In the genomic region with DNA sequence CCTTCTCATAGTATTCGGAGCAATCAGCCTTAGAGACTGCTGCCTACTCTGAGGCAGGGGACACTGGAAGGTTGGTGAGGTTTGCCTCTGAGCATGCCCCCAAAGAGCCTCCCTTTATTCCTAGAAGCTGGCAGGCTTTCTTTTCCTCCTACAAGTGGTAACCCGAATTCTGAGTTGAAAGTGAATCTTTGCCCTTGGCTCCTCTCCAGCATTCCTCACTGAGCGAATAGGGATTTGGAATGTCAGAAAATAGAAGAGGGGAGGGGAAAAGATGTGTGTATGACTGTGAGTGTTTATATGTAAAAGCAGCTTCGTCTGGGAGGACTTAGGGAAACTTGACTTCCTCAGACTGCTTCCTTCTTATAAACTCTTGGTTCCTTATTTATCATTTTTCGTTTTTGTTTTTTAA, we compare ENCODE assay signal across 8 cellular contexts.
DNase-seq lines count a peak whose midpoint lies in the region; ATAC-seq, FAIRE-seq and TF ChIP-seq lines count a peak whose summit lies in the region.
"Not testable (repeated sequence)": the region's sequence is repeated elsewhere in the genome, so short reads cannot be mapped to it uniquely, and the experiment has no call there.

No MANE protein-coding gene starts in this region.

- H3K27me3 ChIP-seq in pancreas, suprapubic skin: not testable (repeated sequence)

- TF ChIP-seq POLR2A in suprapubic skin (IDR thresholded peaks at IDR 0.05): peak in 1 of 2 donors; percentile 44

- 0 out of 2 replicates have a peak overlapping the region, but pooled peaks have one; percentile 11 for H3K4me3 ChIP-seq in SK-N-MC
- peak overlapping the region; percentile 48 for H3K4me3 ChIP-seq in fibroblast of villous mesenchyme (ENCODE audit: low read depth, low read length)
- peak overlapping the region in 1 of 4 donors; percentile 26 for H3K4me3 ChIP-seq in pancreas
- H3K4me3 ChIP-seq in suprapubic skin: peak overlapping the region; percentile 37

- H3K4me1 ChIP-seq in pancreas: not testable (repeated sequence)
- H3K4me1 ChIP-seq in suprapubic skin: peaks cover 20% of the 10 kb centered on the region

- FAIRE-seq in pancreas (lab: Jason Lieb, UNC): peak; percentile 47

- DNase-seq in AG08396 (ENCODE audit: low spot score) (peak; percentile 37), HS-27A (ENCODE audit: low read depth) (peak; percentile 55), cerebellar cortex (ENCODE audit: low spot score) (peak; percentile 10), fibroblast of villous mesenchyme (ENCODE audit: low read depth) (peak; percentile 67), left colon (peak in 1 of 2 donors; percentile 23), pancreas (peak in 2 of 6 donors; percentile 21 to 34), suprapubic skin (ENCODE audit: low spot score in 2 of 2) (peak in 1 of 2 donors; percentile 65)
- not testable (repeated sequence) for DNase-seq in SK-N-MC (ENCODE audit: low read depth, low spot score)

- not testable (repeated sequence) for H3K9me3 ChIP-seq in SK-N-MC (ENCODE audit: low read depth, low read length); pancreas; suprapubic skin

- H3K27ac ChIP-seq in SK-N-MC: not testable (repeated sequence)
- H3K27ac ChIP-seq in pancreas: peak overlapping the region in 2 of 4 donors; percentile 50 to 52
- H3K27ac ChIP-seq in suprapubic skin: peak overlapping the region; percentile 81

- intact Hi-C loops in left colon (cut with DNase I, micrococcal nuclease); pancreas (cut with DNase I): not testable (repeated sequence)

- not testable (repeated sequence) for H3K36me3 ChIP-seq in SK-N-MC (ENCODE audit: insufficient read depth, low read length); pancreas; suprapubic skin

- 53 to 60% methylated on average over 5 of the region's 5 CpGs for WGBS in pancreas, 2 donors
- WGBS in suprapubic skin: 14% methylated on average over 5 of the region's 5 CpGs

- not testable (repeated sequence) for H3K9ac ChIP-seq in SK-N-MC (ENCODE audit: insufficient read length)

- ATAC-seq in left colon (peak; percentile 59), pancreas (peak in 3 of 4 donors; percentile 51 to 76 (median 66))

- not testable (repeated sequence) for TF ChIP-seq EP300 in suprapubic skin (IDR thresholded peaks at IDR 0.05)

- TF ChIP-seq CTCF in fibroblast of villous mesenchyme (IDR thresholded peaks at IDR 0.05; ENCODE audit: insufficient read depth, low read depth, low read length); pancreas (IDR thresholded peaks at IDR 0.05); suprapubic skin (IDR thresholded peaks at IDR 0.05): not testable (repeated sequence)
